In the genomic region with DNA sequence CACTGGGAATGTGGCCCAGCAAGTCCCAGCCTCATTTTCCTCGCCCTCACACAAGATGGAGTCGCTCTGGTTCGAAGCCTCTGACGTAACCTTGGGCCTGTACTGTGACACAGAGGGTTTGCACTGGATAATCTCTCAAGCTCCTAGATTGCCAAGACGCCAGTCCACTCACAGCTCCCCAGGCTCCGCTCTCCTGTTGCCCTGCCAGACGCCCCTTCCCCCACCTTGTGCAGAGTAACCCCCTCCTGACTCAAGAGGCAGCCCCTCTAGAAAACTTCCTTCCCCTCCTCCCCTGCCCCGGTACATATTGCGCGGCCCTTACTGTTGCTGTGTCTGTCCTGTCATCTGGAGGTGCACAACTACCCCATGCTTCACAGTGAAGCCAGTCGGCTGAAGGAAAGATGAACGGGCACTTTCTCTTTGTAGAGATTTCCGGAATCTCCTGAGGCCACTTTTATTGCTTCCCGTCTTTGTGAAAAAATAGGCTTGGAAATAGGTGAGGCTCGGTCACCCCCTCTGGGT, we compare ENCODE assay signal across 9 cellular contexts. TPM values are rescaled to one million over a fixed set of nuclear protein-coding genes. Genes with fewer than 3 reads are reported as not detected.
DNase-seq lines count a peak whose midpoint lies in the region; ATAC-seq and TF ChIP-seq lines count a peak whose summit lies in the region.
"Had no signal": no experiment of that assay in that cellular context is flagged by ENCODE, and none has a peak within 500 bp of the region (broad histone marks: within the 10 kb centered on the region; RNA-seq: fewer than 3 reads in every experiment).

No MANE protein-coding gene starts in this region.

- H3K4me1 ChIP-seq in right lobe of liver, result peaks cover 0 to 2% (median 0%) of the 10 kb centered on the region in 4 donors
- H3K4me1 ChIP-seq in tibial artery, result peaks cover 0 to 31% (median 14%) of the 10 kb centered on the region in 4 donors

- peaks cover 35% of the 10 kb centered on the region for H3K27me3 Mint-ChIP-seq in activated CD4-positive, alpha-beta memory T cell treated with anti-CD3 and anti-CD28 coated beads, Interleukin-2, amount 10 ng/mL, durations not matched to agents 7 days and 5 days
- H3K27me3 Mint-ChIP-seq in activated CD4-positive, alpha-beta memory T cell treated with anti-CD3 and anti-CD28 coated beads for 36 hours, result peaks cover 31% of the 10 kb centered on the region
- H3K27me3 Mint-ChIP-seq in chondrocyte (ENCODE audit: low read depth), result no peaks in the 10 kb centered on the region

- no peak for TF ChIP-seq POLR2A in right lobe of liver (IDR thresholded peaks at IDR 0.05)

- ATAC-seq in right lobe of liver, result no peak

- H3K27me3 ChIP-seq in right lobe of liver (no peaks in the 10 kb centered on the region), tibial artery (no peaks in the 10 kb centered on the region)

- POLR2A ChIA-PET in activated CD4-positive, alpha-beta memory T cell treated with anti-CD3 and anti-CD28 coated beads, Interleukin-2, amount 10 ng/mL, durations not matched to agents 7 days and 5 days (lab: Charles Lee), result no interaction called here
- POLR2A ChIA-PET in activated CD4-positive, alpha-beta memory T cell treated with anti-CD3 and anti-CD28 coated beads for 36 hours (lab: Charles Lee), result interaction anchor here (0.6 kb wide), 1 partner anchor 123 kb away, joined by 5 read pairs; no protein-coding TSS in a partner anchor

- H3K9me3 Mint-ChIP-seq in activated CD4-positive, alpha-beta memory T cell treated with anti-CD3 and anti-CD28 coated beads, Interleukin-2, amount 10 ng/mL, durations not matched to agents 7 days and 5 days, result no peaks in the 10 kb centered on the region
- no peaks in the 10 kb centered on the region for H3K9me3 Mint-ChIP-seq in activated CD4-positive, alpha-beta memory T cell treated with anti-CD3 and anti-CD28 coated beads for 36 hours
- H3K9me3 Mint-ChIP-seq in chondrocyte (ENCODE audit: low read depth), result no peaks in the 10 kb centered on the region

- intact Hi-C loops in activated CD4-positive, alpha-beta memory T cell treated with anti-CD3 and anti-CD28 coated beads for 36 hours (cut with micrococcal nuclease), result no loop called here
- intact Hi-C loops in right lobe of liver (cut with DNase I), result no loop called here
- intact Hi-C loops in tibial artery (cut with DNase I; ENCODE audit: low total_unique reads), result no loop called here

- H3K4me3 ChIP-seq in right lobe of liver, result peak overlapping the region; percentile 29 to 49 (median 38)
- peak overlapping the region; percentile 80 to 89 for H3K4me3 ChIP-seq in tibial artery

- no peaks in the 10 kb centered on the region for H3K9me3 ChIP-seq in right lobe of liver
- H3K9me3 ChIP-seq in tibial artery, result no peaks in the 10 kb centered on the region

- in situ Hi-C loops in GM13976 (cut with MboI; ENCODE audit: low sequenced_read_pairs, unreplicated experiment), result no loop called here

- H3K27ac ChIP-seq in right lobe of liver (no peak overlapping the region), tibial artery (peak overlapping the region; percentile 93)

- TF ChIP-seq CTCF in chondrocyte (IDR thresholded peaks at IDR 0.05), result no peak
- TF ChIP-seq CTCF in right lobe of liver (IDR thresholded peaks at IDR 0.05), result no peak
- TF ChIP-seq CTCF in tibial artery (IDR thresholded peaks at IDR 0.05), result no peak
- TF ChIP-seq CTCF in GM13976 (IDR thresholded peaks at IDR 0.05; ENCODE audit: borderline replicate concordance, control extremely low read depth, extremely low read depth, insufficient read depth, missing control alignments), result no peak

- WGBS in right lobe of liver (ENCODE audit: insufficient coverage, low coverage, low lambda C conversion rate, missing lambda C conversion rate), result 37% methylated on average over 12 of the region's 15 CpGs

- no peak for DNase-seq in activated CD4-positive, alpha-beta memory T cell treated with anti-CD3 and anti-CD28 coated beads, Interleukin-2, amount 10 ng/mL, durations not matched to agents 7 days and 5 days
- DNase-seq in activated CD4-positive, alpha-beta memory T cell treated with anti-CD3 and anti-CD28 coated beads for 36 hours, result no peak
- DNase-seq in chondrocyte (ENCODE audit: low spot score) (no peak), right lobe of liver (no peak), tibial artery (no peak), retina (no peak), GM13976 (ENCODE audit: low spot score) (no peak), NCI-H128 (lab: John Stamatoyannopoulos, UW; ENCODE audit: unreplicated experiment) (no peak)
- DNase-seq: DND-41 had no signal

- H3K36me3 Mint-ChIP-seq in activated CD4-positive, alpha-beta memory T cell treated with anti-CD3 and anti-CD28 coated beads, Interleukin-2, amount 10 ng/mL, durations not matched to agents 7 days and 5 days (ENCODE audit: low read depth), result no peaks in the 10 kb centered on the region
- H3K36me3 Mint-ChIP-seq in activated CD4-positive, alpha-beta memory T cell treated with anti-CD3 and anti-CD28 coated beads for 36 hours, result no peaks in the 10 kb centered on the region
- no peaks in the 10 kb centered on the region for H3K36me3 Mint-ChIP-seq in chondrocyte (ENCODE audit: low read depth)

- peak overlapping the region; percentile 32 for H3K4me3 Mint-ChIP-seq in activated CD4-positive, alpha-beta memory T cell treated with anti-CD3 and anti-CD28 coated beads, Interleukin-2, amount 10 ng/mL, durations not matched to agents 7 days and 5 days
- H3K4me3 Mint-ChIP-seq in activated CD4-positive, alpha-beta memory T cell treated with anti-CD3 and anti-CD28 coated beads for 36 hours, result no peak overlapping the region
- H3K4me3 Mint-ChIP-seq in chondrocyte (ENCODE audit: unreplicated experiment), result peak overlapping the region; percentile 73

- CTCF ChIA-PET in activated CD4-positive, alpha-beta memory T cell treated with anti-CD3 and anti-CD28 coated beads, Interleukin-2, amount 10 ng/mL, durations not matched to agents 7 days and 5 days (lab: Charles Lee), result interaction anchor here (1.1 kb wide), 1 partner anchor 9 kb away, joined by 4 read pairs; no protein-coding TSS in a partner anchor
- CTCF ChIA-PET in activated CD4-positive, alpha-beta memory T cell treated with anti-CD3 and anti-CD28 coated beads for 36 hours (lab: Charles Lee), result no interaction called here

- H3K36me3 ChIP-seq in right lobe of liver (no peaks in the 10 kb centered on the region), tibial artery (peaks cover 0 to 8% (median 6%) of the 10 kb centered on the region in 3 donors)

- no peak overlapping the region for H3K27ac Mint-ChIP-seq in activated CD4-positive, alpha-beta memory T cell treated with anti-CD3 and anti-CD28 coated beads, Interleukin-2, amount 10 ng/mL, durations not matched to agents 7 days and 5 days
- H3K27ac Mint-ChIP-seq in activated CD4-positive, alpha-beta memory T cell treated with anti-CD3 and anti-CD28 coated beads for 36 hours, result no peak overlapping the region
- H3K27ac Mint-ChIP-seq in chondrocyte (ENCODE audit: unreplicated experiment), result peak overlapping the region; percentile 29

- peaks cover 24% of the 10 kb centered on the region for H3K4me1 Mint-ChIP-seq in activated CD4-positive, alpha-beta memory T cell treated with anti-CD3 and anti-CD28 coated beads, Interleukin-2, amount 10 ng/mL, durations not matched to agents 7 days and 5 days
- H3K4me1 Mint-ChIP-seq in activated CD4-positive, alpha-beta memory T cell treated with anti-CD3 and anti-CD28 coated beads for 36 hours (ENCODE audit: low read depth), result peaks cover 9% of the 10 kb centered on the region
- H3K4me1 Mint-ChIP-seq in chondrocyte (ENCODE audit: low read depth), result peaks cover 20% of the 10 kb centered on the region

RNA-seq across cellular contexts. Expression of a gene that starts 1.0 kb away (rescaled TPM):
- total RNA-seq in activated CD4-positive, alpha-beta memory T cell treated with anti-CD3 and anti-CD28 coated beads, Interleukin-2, amount 10 ng/mL, durations not matched to agents 7 days and 5 days, result under 1 TPM; 0.03 to 0.13 TPM
- total RNA-seq in activated CD4-positive, alpha-beta memory T cell treated with anti-CD3 and anti-CD28 coated beads for 36 hours, result not detected
- total RNA-seq in chondrocyte (5.3 to 8.4 TPM (median 8.2 TPM) in 3 replicates), right lobe of liver (under 1 TPM; 0.13 to 0.25 (median 0.21) TPM)

Comparison
In these comparisons a context has a peak if more than half of its experiments do, and no peak if none do; other contexts are left out.
1. H3K27ac ChIP-seq: peak in tibial artery (2 of 2); none in right lobe of liver (0 of 3).